7 cellular contexts compared by ENCODE assay signal in the genomic region with DNA sequence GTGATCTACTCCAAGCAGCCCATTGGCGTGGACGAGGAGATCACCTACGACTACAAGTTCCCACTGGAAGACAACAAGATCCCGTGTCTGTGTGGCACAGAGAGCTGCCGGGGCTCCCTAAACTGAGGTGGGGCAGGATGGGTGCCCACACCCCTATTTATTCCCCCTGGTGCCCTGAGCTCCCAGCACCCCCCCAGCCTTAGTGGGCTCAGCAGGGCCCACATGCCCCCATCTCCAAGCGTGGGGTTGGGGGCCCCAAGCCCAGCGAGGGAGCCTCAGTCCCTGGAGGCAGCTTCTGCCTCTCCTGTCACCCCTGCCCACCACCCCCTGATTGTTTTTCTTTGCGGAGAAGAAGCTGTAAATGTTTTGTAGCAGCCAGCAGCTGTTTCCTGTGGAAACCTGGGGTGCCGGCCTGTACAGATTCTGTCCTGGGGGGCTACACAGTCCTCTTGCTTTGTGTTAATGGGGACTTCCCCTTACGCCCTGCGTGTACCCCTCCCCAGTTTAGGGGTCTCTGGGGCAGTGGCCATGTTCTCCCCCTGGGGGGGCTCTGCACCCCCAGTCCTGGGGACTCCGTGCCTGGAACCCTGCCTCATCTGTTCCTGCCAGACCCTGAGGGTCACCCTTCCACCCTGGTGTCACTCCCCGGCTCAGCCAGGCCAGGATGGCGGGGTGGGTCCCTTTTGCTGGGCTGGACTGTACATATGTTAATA. TPM values are rescaled to one million over a fixed set of nuclear protein-coding genes. Genes with fewer than 3 reads are reported as not detected.
DNase-seq lines count a peak whose midpoint lies in the region; ATAC-seq lines count a peak whose summit lies in the region.

No MANE protein-coding gene starts in this region.

- H3K4me3 ChIP-seq in BLaER1 treated with 17β-estradiol and CSF1 and Interleukin-3, amounts not matched to agents 10 nM and 100 nM, result no peak overlapping the region
- no peak overlapping the region for H3K4me3 ChIP-seq in HUES48 (ENCODE audit: low read depth, low read length)

- no peak for ATAC-seq in central memory CD8-positive, alpha-beta T cell (replicated peaks; ENCODE audit: extremely low read depth, poor library complexity, severe bottlenecking)
- ATAC-seq in sciatic nerve (peak; percentile 3), GM19463 (IDR thresholded peaks at IDR 0.05; ENCODE audit: unreplicated experiment) (no peak)

- peak overlapping the region in 5 of 11 experiments; percentile 16 to 43 (median 28); a peak in 6 of 22 replicates for H3K4me2 ChIP-seq in BLaER1 treated with 17β-estradiol and CSF1 and Interleukin-3, amounts not matched to agents 10 nM and 100 nM

- no peaks in the 10 kb centered on the region for H3K27me3 ChIP-seq in BLaER1 treated with 17β-estradiol and CSF1 and Interleukin-3, amounts not matched to agents 10 nM and 100 nM
- H3K27me3 ChIP-seq in HUES48 (ENCODE audit: control insufficient read depth, insufficient read depth, low read length), result no peaks in the 10 kb centered on the region

- no peaks in the 10 kb centered on the region for H3K27me3 Mint-ChIP-seq in central memory CD8-positive, alpha-beta T cell

- H3K9me3 Mint-ChIP-seq in central memory CD8-positive, alpha-beta T cell, result no peaks in the 10 kb centered on the region

- intact Hi-C loops in sciatic nerve (cut with DNase I) (loop anchor here (10.0 kb wide), 3 partner anchors 111 to 881 kb away; partner anchors contain the start of genes VKORC1 and ZNF843), posterior vena cava (cut with DNase I) (loop anchor here in 1 of 2 donors (10.0 kb wide), 3 partner anchors 111 to 881 kb away; partner anchors contain the start of genes ARMC5 and VKORC1)

- no peaks in the 10 kb centered on the region for H3K4me1 Mint-ChIP-seq in central memory CD8-positive, alpha-beta T cell

- no peak overlapping the region for H3K4me3 Mint-ChIP-seq in central memory CD8-positive, alpha-beta T cell

- peaks cover 12% of the 10 kb centered on the region for H3K36me3 Mint-ChIP-seq in central memory CD8-positive, alpha-beta T cell (ENCODE audit: insufficient read depth)

- peaks cover 52 to 88% (median 72%) of the 10 kb centered on the region in 11 experiments for H3K36me3 ChIP-seq in BLaER1 treated with 17β-estradiol and CSF1 and Interleukin-3, amounts not matched to agents 10 nM and 100 nM
- H3K36me3 ChIP-seq in HUES48 (ENCODE audit: control insufficient read depth, insufficient read depth, low read length), result peaks cover 43% of the 10 kb centered on the region

- peak overlapping the region in 5 of 11 experiments; percentile 2 to 41 (median 34); a peak in 6 of 22 replicates for H3K27ac ChIP-seq in BLaER1 treated with 17β-estradiol and CSF1 and Interleukin-3, amounts not matched to agents 10 nM and 100 nM
- peak overlapping the region; percentile 14 for H3K27ac ChIP-seq in HUES48 (ENCODE audit: low read depth, low read length)

- peaks cover 0 to 49% (median 24%) of the 10 kb centered on the region in 11 experiments; a peak in 17 of 22 replicates for H4K20me1 ChIP-seq in BLaER1 treated with 17β-estradiol and CSF1 and Interleukin-3, amounts not matched to agents 10 nM and 100 nM

- DNase-seq in central memory CD8-positive, alpha-beta T cell (ENCODE audit: low spot score in 2 of 2), result no peak
- DNase-seq in sciatic nerve (ENCODE audit: low spot score) (no peak), posterior vena cava (ENCODE audit: low spot score) (no peak)
- no peak for DNase-seq in activated CD4-positive, alpha-beta T cell treated with anti-CD3 and anti-CD28 coated beads for 48 hours

- H3K4me1 ChIP-seq in BLaER1 treated with 17β-estradiol and CSF1 and Interleukin-3, amounts not matched to agents 10 nM and 100 nM, result peaks cover 9 to 36% (median 18%) of the 10 kb centered on the region in 10 experiments; a peak in 17 of 20 replicates
- peaks cover 3% of the 10 kb centered on the region; the same call in 1 of the 2 replicates for H3K4me1 ChIP-seq in HUES48 (ENCODE audit: control insufficient read depth, insufficient read depth, low read length)

- H3K27ac Mint-ChIP-seq in central memory CD8-positive, alpha-beta T cell (ENCODE audit: low read depth), result peak overlapping the region; percentile 61

- no peaks in the 10 kb centered on the region for H3K9me3 ChIP-seq in BLaER1 treated with 17β-estradiol and CSF1 and Interleukin-3, amounts not matched to agents 10 nM and 100 nM (replicated peaks in 1 of 11)
- H3K9me3 ChIP-seq in HUES48 (ENCODE audit: control insufficient read depth, insufficient read depth, low read length), result no peaks in the 10 kb centered on the region

- H3K9ac ChIP-seq in BLaER1 treated with 17β-estradiol and CSF1 and Interleukin-3, amounts not matched to agents 10 nM and 100 nM, result peak overlapping the region in 9 of 11 experiments; percentile 3 to 56 (median 36); a peak in 11 of 22 replicates
- no peak overlapping the region for H3K9ac ChIP-seq in HUES48 (ENCODE audit: low read depth, low read length)

RNA-seq across cellular contexts. Expression of gene HSD3B7, which starts 1.0 kb away (rescaled TPM):
- total RNA-seq in sciatic nerve (16.3 TPM), posterior vena cava (10 to 100 TPM; 38.5 to 39.2 TPM)

RNA-seq across cellular contexts. Expression of gene STX1B, which starts 26.4 kb away (rescaled TPM):
- total RNA-seq in sciatic nerve, result 2.1 TPM
- total RNA-seq in posterior vena cava, result 1 to 10 TPM in 1 of 2 donors, under 1 TPM in 1; 0.95 to 1.1 TPM

RNA-seq across cellular contexts. Expression of gene SETD1A, which starts 26.5 kb away (rescaled TPM):
- total RNA-seq in sciatic nerve (17.8 TPM), posterior vena cava (10 to 100 TPM; 11.8 to 17.7 TPM)

RNA-seq across cellular contexts. Expression of gene ORAI3, which starts 35.2 kb away (rescaled TPM):
- total RNA-seq in sciatic nerve (21.8 TPM), posterior vena cava (10 to 100 TPM; 11.0 to 17.5 TPM)

RNA-seq across cellular contexts. Expression of gene STX4, which starts 49.3 kb away (rescaled TPM):
- 93.5 TPM for total RNA-seq in sciatic nerve
- 10 to 100 TPM; 54.4 to 75.4 TPM for total RNA-seq in posterior vena cava
